ENCODE assay signal across 1 cellular context in genomic region chr17:75348386-75349012, GRCh38.
A peak's percentile ranks its signal among the peaks of the same experiment; 100 is the strongest.
TF ChIP-seq lines count a peak whose summit lies in the region.

No MANE protein-coding gene starts in this region.

TF ChIP-seq in GM12878, 131 proteins besides CTCF, POLR2A, EP300 and RAD21:
- TF ChIP-seq HDAC6 (IDR thresholded peaks at IDR 0.05; ENCODE audit: unreplicated experiment) = no peak
- TF ChIP-seq IKZF1 (conservative IDR thresholded peaks at IDR 0.05) = peak; percentile 43; the same call in 1 of the 2 replicates
- TF ChIP-seq RAD51 (IDR thresholded peaks at IDR 0.05) = no peak
- no peak for TF ChIP-seq MYB (IDR thresholded peaks at IDR 0.05; ENCODE audit: borderline replicate concordance, low read depth, low read length)
- TF ChIP-seq POU2F2 (IDR thresholded peaks at IDR 0.05; ENCODE audit: borderline replicate concordance, low read depth, low read length) = no peak
- TF ChIP-seq RUNX3 (IDR thresholded peaks at IDR 0.05; ENCODE audit: low read length) = peak; percentile 46
- TF ChIP-seq NFXL1 (IDR thresholded peaks at IDR 0.05; ENCODE audit: borderline replicate concordance) = no peak
- TF ChIP-seq, protein P1, sequence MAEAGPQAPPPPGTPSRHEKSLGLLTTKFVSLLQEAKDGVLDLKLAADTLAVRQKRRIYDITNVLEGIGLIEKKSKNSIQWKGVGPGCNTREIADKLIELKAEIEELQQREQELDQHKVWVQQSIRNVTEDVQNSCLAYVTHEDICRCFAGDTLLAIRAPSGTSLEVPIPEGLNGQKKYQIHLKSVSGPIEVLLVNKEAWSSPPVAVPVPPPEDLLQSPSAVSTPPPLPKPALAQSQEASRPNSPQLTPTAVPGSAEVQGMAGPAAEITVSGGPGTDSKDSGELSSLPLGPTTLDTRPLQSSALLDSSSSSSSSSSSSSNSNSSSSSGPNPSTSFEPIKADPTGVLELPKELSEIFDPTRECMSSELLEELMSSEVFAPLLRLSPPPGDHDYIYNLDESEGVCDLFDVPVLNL (IDR thresholded peaks at IDR 0.05; ENCODE audit: low read depth, low read length) = no peak
- TF ChIP-seq CBX5 (IDR thresholded peaks at IDR 0.05; ENCODE audit: low read depth) = no peak
- TF ChIP-seq, protein P2, sequence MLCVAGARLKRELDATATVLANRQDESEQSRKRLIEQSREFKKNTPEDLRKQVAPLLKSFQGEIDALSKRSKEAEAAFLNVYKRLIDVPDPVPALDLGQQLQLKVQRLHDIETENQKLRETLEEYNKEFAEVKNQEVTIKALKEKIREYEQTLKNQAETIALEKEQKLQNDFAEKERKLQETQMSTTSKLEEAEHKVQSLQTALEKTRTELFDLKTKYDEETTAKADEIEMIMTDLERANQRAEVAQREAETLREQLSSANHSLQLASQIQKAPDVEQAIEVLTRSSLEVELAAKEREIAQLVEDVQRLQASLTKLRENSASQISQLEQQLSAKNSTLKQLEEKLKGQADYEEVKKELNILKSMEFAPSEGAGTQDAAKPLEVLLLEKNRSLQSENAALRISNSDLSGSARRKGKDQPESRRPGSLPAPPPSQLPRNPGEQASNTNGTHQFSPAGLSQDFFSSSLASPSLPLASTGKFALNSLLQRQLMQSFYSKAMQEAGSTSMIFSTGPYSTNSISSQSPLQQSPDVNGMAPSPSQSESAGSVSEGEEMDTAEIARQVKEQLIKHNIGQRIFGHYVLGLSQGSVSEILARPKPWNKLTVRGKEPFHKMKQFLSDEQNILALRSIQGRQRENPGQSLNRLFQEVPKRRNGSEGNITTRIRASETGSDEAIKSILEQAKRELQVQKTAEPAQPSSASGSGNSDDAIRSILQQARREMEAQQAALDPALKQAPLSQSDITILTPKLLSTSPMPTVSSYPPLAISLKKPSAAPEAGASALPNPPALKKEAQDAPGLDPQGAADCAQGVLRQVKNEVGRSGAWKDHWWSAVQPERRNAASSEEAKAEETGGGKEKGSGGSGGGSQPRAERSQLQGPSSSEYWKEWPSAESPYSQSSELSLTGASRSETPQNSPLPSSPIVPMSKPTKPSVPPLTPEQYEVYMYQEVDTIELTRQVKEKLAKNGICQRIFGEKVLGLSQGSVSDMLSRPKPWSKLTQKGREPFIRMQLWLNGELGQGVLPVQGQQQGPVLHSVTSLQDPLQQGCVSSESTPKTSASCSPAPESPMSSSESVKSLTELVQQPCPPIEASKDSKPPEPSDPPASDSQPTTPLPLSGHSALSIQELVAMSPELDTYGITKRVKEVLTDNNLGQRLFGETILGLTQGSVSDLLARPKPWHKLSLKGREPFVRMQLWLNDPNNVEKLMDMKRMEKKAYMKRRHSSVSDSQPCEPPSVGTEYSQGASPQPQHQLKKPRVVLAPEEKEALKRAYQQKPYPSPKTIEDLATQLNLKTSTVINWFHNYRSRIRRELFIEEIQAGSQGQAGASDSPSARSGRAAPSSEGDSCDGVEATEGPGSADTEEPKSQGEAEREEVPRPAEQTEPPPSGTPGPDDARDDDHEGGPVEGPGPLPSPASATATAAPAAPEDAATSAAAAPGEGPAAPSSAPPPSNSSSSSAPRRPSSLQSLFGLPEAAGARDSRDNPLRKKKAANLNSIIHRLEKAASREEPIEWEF (IDR thresholded peaks at IDR 0.05; ENCODE audit: insufficient replicate concordance, low read depth, low read length) = no peak
- TF ChIP-seq IKZF2 (IDR thresholded peaks at IDR 0.05) = peak in 1 of 2 experiments; percentile 40; a peak in 1 of 4 replicates
- TF ChIP-seq PBX3 (IDR thresholded peaks at IDR 0.05; ENCODE audit: insufficient replicate concordance, low read depth, low read length) = no peak
- TF ChIP-seq DPF2 (IDR thresholded peaks at IDR 0.05) = no peak
- no peak for TF ChIP-seq RB1 (IDR thresholded peaks at IDR 0.05; ENCODE audit: borderline replicate concordance)
- TF ChIP-seq EED (IDR thresholded peaks at IDR 0.05; ENCODE audit: low read depth) = 0 out of 2 replicates have a peak, but pooled peaks have one; percentile 38
- TF ChIP-seq ELK1 (IDR thresholded peaks at IDR 0.05; ENCODE audit: low read depth, low read length) = no peak
- no peak for TF ChIP-seq MLLT1 (IDR thresholded peaks at IDR 0.05)
- TF ChIP-seq PAX5 (IDR thresholded peaks at IDR 0.05; ENCODE audit: borderline replicate concordance, low read depth, low read length) = peak; percentile 66; the same call in 1 of the 2 replicates
